In genomic region chr4:8373270-8373972, GRCh38 we compare ENCODE assay signal across 20 cellular contexts.
DNase-seq lines count a peak whose midpoint lies in the region; ATAC-seq, FAIRE-seq and TF ChIP-seq lines count a peak whose summit lies in the region.
"Had no signal": no experiment of that assay in that cellular context is flagged by ENCODE, and none has a peak within 500 bp of the region (broad histone marks: within the 10 kb centered on the region; RNA-seq: fewer than 3 reads in every experiment).

No MANE protein-coding gene starts in this region.

- WGBS in HepG2 (ENCODE audit: low lambda C conversion rate) = 96% methylated on average over 25 of the region's 32 CpGs
- WGBS in right lobe of liver (ENCODE audit: insufficient coverage, low coverage, low lambda C conversion rate, missing lambda C conversion rate) = 82% methylated on average over 10 of the region's 32 CpGs
- WGBS in GM12878 (ENCODE audit: insufficient coverage, insufficient replicate concordance, low lambda C conversion rate, missing lambda C conversion rate) = 90% methylated on average over 31 of the region's 32 CpGs
- no CpG with 5 or more reads among the region's 32 CpGs for WGBS in neuronal stem cell (ENCODE audit: extremely low coverage in 2 of 2, insufficient read length in 2 of 2, insufficient replicate concordance in 1 of 2), 2 donors
- WGBS in gastroesophageal sphincter (ENCODE audit: low coverage in 1 of 2), 2 donors = 89 to 90% methylated on average over 7 to 11 of the region's 32 CpGs

- H2BK5ac ChIP-seq in neuronal stem cell (ENCODE audit: low read length) = no peak overlapping the region

- TF ChIP-seq POLR2A in HepG2 (IDR thresholded peaks at IDR 0.05; ENCODE audit: insufficient read depth in 1 of 2, low read depth in 2 of 2, low read length in 2 of 2) (no peak), right lobe of liver (IDR thresholded peaks at IDR 0.05) (no peak), GM12878 (IDR thresholded peaks at IDR 0.05; ENCODE audit: low read depth, low read length) (no peak), gastroesophageal sphincter (IDR thresholded peaks at IDR 0.05) (no peak)

- H3K79me2 ChIP-seq in HepG2 (ENCODE audit: insufficient read depth, low read length) (no peaks in the 10 kb centered on the region), GM12878 (ENCODE audit: control insufficient read depth, insufficient read depth, low read length) (no peaks in the 10 kb centered on the region)

- H4K20me1 ChIP-seq in HepG2 (ENCODE audit: insufficient read depth, low read length) (no peaks in the 10 kb centered on the region), GM12878 (ENCODE audit: control insufficient read depth, insufficient read depth) (no peaks in the 10 kb centered on the region)

- no peak overlapping the region for H2BK120ac ChIP-seq in neuronal stem cell (ENCODE audit: low read depth, low read length)

- FAIRE-seq in HepG2 (lab: Jason Lieb, UNC) = no peak
- FAIRE-seq in GM12878 (lab: Jason Lieb, UNC) = no peak
- FAIRE-seq: A549, GM12892 had no signal

- TF ChIP-seq RAD21 in HepG2 (CRISPR knock-in tag; IDR thresholded peaks at IDR 0.05) = no peak
- TF ChIP-seq RAD21 in GM12878 (IDR thresholded peaks at IDR 0.05; ENCODE audit: insufficient read depth, low read depth, low read length) = no peak

- ATAC-seq in HepG2 = no peak
- ATAC-seq in right lobe of liver = no peak
- ATAC-seq in GM12878 = no peak
- no peak for ATAC-seq in left colon
- ATAC-seq in gastroesophageal sphincter = no peak
- ATAC-seq: A549; CD8-positive, alpha-beta T cell; GM23338 had no signal

- CTCF ChIA-PET in HepG2 (lab: Yijun Ruan, JAX; ENCODE audit: low intra/inter-chr PET ratio, low total read pairs) (no interaction called here), GM12878 (lab: Yijun Ruan, JAX) (no interaction called here)

- H2BK15ac ChIP-seq in neuronal stem cell (ENCODE audit: low read length) = no peak overlapping the region

- H3K36me3 ChIP-seq in HepG2 (replicated peaks in 1 of 2; ENCODE audit: control insufficient read depth in 1 of 2, insufficient read depth in 2 of 2, low read length in 2 of 2) (no peaks in the 10 kb centered on the region), right lobe of liver (no peaks in the 10 kb centered on the region), GM12878 (ENCODE audit: control insufficient read depth in 2 of 2, insufficient read depth in 2 of 2, low read length in 1 of 2) (no peaks in the 10 kb centered on the region), neuronal stem cell (replicated peaks in 1 of 2; ENCODE audit: control insufficient read depth in 2 of 2, insufficient read depth in 2 of 2, low read length in 2 of 2) (no peaks in the 10 kb centered on the region), gastroesophageal sphincter (peaks cover 0 to 93% of the 10 kb centered on the region in 2 donors)

- DNase-seq in HepG2 (ENCODE audit: low spot score) = no peak
- DNase-seq in right lobe of liver = no peak
- DNase-seq in GM12878 (ENCODE audit: low read depth, low spot score) = no peak
- DNase-seq in neuronal stem cell (ENCODE audit: low spot score) = no peak
- DNase-seq in LoVo (ENCODE audit: low spot score) = no peak
- DNase-seq in left colon = no peak
- DNase-seq: CD8-positive, alpha-beta T cell; Karpas-422; NCI-H1694; NCI-H2081 treated with DMSO at 0.1 percent for 48 hours; NCI-H446; NCI-H526 treated with DMSO at 0.1 percent for 48 hours; OCI-M1; SHP77 treated with DMSO at 0.1 percent for 48 hours; SW 1271 had no signal

- no peak overlapping the region for H3K9ac ChIP-seq in HepG2 (ENCODE audit: insufficient read depth, low read depth, low read length)
- H3K9ac ChIP-seq in GM12878 (ENCODE audit: control insufficient read depth, insufficient read depth, low read length) = no peak overlapping the region
- H3K9ac ChIP-seq in neuronal stem cell (ENCODE audit: low read depth, low read length, poor library complexity) = no peak overlapping the region

- RAD21 ChIA-PET in GM12878 (lab: Charles Lee; ENCODE audit: unreplicated experiment) = no interaction called here

- no peak overlapping the region for H3K4ac ChIP-seq in neuronal stem cell (ENCODE audit: low read length)

- H3K4me2 ChIP-seq in HepG2 (ENCODE audit: low read depth, low read length) = no peak overlapping the region
- no peak overlapping the region for H3K4me2 ChIP-seq in GM12878 (ENCODE audit: control insufficient read depth, insufficient read depth)
- no peak overlapping the region for H3K4me2 ChIP-seq in neuronal stem cell (ENCODE audit: insufficient read depth, low read length, poor library complexity, severe bottlenecking)
- H3K4me2 ChIP-seq: A549, GM23338 had no signal

- H3K4me1 ChIP-seq in HepG2 (ENCODE audit: insufficient read depth, low read length) (no peaks in the 10 kb centered on the region), right lobe of liver (no peaks in the 10 kb centered on the region), GM12878 (ENCODE audit: control insufficient read depth, insufficient read depth, low read length) (no peaks in the 10 kb centered on the region), neuronal stem cell (ENCODE audit: control insufficient read depth in 2 of 2, insufficient read depth in 1 of 2, low read depth in 1 of 2, low read length in 2 of 2) (peaks cover 0 to 2% of the 10 kb centered on the region in 2 donors), gastroesophageal sphincter (peaks cover 0 to 7% (median 0%) of the 10 kb centered on the region in 3 donors)
- H3K4me1 ChIP-seq: A549 had no signal

- no peak overlapping the region for H4K91ac ChIP-seq in neuronal stem cell (ENCODE audit: low read depth, low read length, poor library complexity)

- peak overlapping the region; percentile 20 for H3K18ac ChIP-seq in neuronal stem cell (ENCODE audit: low read length)

- H2AFZ ChIP-seq in HepG2 (ENCODE audit: low read length) = no peak overlapping the region
- H2AFZ ChIP-seq in GM12878 (ENCODE audit: control insufficient read depth, low read depth, low read length) = no peak overlapping the region
- no peak overlapping the region for H2AFZ ChIP-seq in neuronal stem cell (ENCODE audit: low read length)
- H2AFZ ChIP-seq: GM23338 had no signal

- TF ChIP-seq EP300 in HepG2 (IDR thresholded peaks at IDR 0.05; ENCODE audit: low read depth in 2 of 2, low read length in 2 of 2) = no peak
- no peak for TF ChIP-seq EP300 in HepG2 (CRISPR knock-in tag; IDR thresholded peaks at IDR 0.05; ENCODE audit: borderline replicate concordance)
- TF ChIP-seq EP300 in GM12878 (IDR thresholded peaks at IDR 0.05; ENCODE audit: borderline replicate concordance in 1 of 2, control insufficient read depth in 1 of 2, low read depth in 2 of 2, low read length in 2 of 2) = no peak
- TF ChIP-seq EP300 in gastroesophageal sphincter (IDR thresholded peaks at IDR 0.05) = no peak

- H3K9me3 ChIP-seq in HepG2 (ENCODE audit: low read length) (no peaks in the 10 kb centered on the region), right lobe of liver (no peaks in the 10 kb centered on the region), GM12878 (replicated peaks; ENCODE audit: control insufficient read depth, insufficient read depth, low read length) (no peaks in the 10 kb centered on the region), neuronal stem cell (replicated peaks in 1 of 2; ENCODE audit: control insufficient read depth in 2 of 2, insufficient read depth in 1 of 2, low read depth in 1 of 2, low read length in 2 of 2) (no peaks in the 10 kb centered on the region), gastroesophageal sphincter (no peaks in the 10 kb centered on the region)
- H3K9me3 ChIP-seq: A549 had no signal

- no peaks in the 10 kb centered on the region for H3K27me3 ChIP-seq in HepG2 (ENCODE audit: control insufficient read depth in 1 of 2, insufficient read depth in 2 of 2, low read length in 2 of 2)
- no peaks in the 10 kb centered on the region for H3K27me3 ChIP-seq in right lobe of liver
- H3K27me3 ChIP-seq in GM12878 (replicated peaks in 1 of 2; ENCODE audit: control insufficient read depth in 2 of 2, insufficient read depth in 2 of 2, low read length in 1 of 2) = no peaks in the 10 kb centered on the region
- H3K27me3 ChIP-seq in neuronal stem cell (ENCODE audit: control insufficient read depth in 3 of 3, insufficient read depth in 3 of 3, low read depth in 1 of 3, low read length in 3 of 3) = no peaks in the 10 kb centered on the region
- no peaks in the 10 kb centered on the region for H3K27me3 ChIP-seq in gastroesophageal sphincter

- H3K23ac ChIP-seq in neuronal stem cell (ENCODE audit: low read depth, low read length, poor library complexity) = peak overlapping the region; percentile 60

- intact Hi-C loops in HepG2 (cut with micrococcal nuclease; ENCODE audit: unreplicated experiment) = no loop called here
- intact Hi-C loops in right lobe of liver (cut with DNase I) = no loop called here
- intact Hi-C loops in GM12878 (cut with micrococcal nuclease; ENCODE audit: unreplicated experiment) = no loop called here
- intact Hi-C loops in left colon (cut with DNase I, micrococcal nuclease) = no loop called here

- H3K27ac ChIP-seq in HepG2 (ENCODE audit: extremely low read length, insufficient read depth, low read length) (no peak overlapping the region), right lobe of liver (no peak overlapping the region), GM12878 (ENCODE audit: control insufficient read depth, insufficient read depth) (no peak overlapping the region), neuronal stem cell (replicated peaks; ENCODE audit: low read length) (no peak overlapping the region), gastroesophageal sphincter (no peak overlapping the region)
- H3K27ac ChIP-seq: A549, SK-N-MC had no signal

- SMC1A ChIA-PET in GM12878 (lab: Charles Lee; ENCODE audit: uncharacterized antibody, unreplicated experiment) = no interaction called here

- H3K4me3 ChIP-seq in HepG2 (replicated peaks in 1 of 3; ENCODE audit: insufficient read depth in 1 of 3, low read depth in 2 of 3, low read length in 3 of 3) (no peak overlapping the region), right lobe of liver (no peak overlapping the region), GM12878 (no peak overlapping the region), neuronal stem cell (ENCODE audit: low read length in 2 of 2) (no peak overlapping the region), gastroesophageal sphincter (no peak overlapping the region)
- H3K4me3 ChIP-seq: A549, GM23338, SK-N-MC had no signal

- H3K14ac ChIP-seq in neuronal stem cell (ENCODE audit: low read length) = peak overlapping the region; percentile 63

- no TSS peak for BruUV-seq in HepG2 (replicated peaks; lab: Mats Ljungman, UMichigan)
- no TSS peak for BruUV-seq in GM12878 (replicated peaks; lab: Mats Ljungman, UMichigan)

- H2AK5ac ChIP-seq in neuronal stem cell (ENCODE audit: low read depth, low read length) = no peak overlapping the region

- H3K79me1 ChIP-seq in neuronal stem cell (ENCODE audit: low read depth, low read length) = peaks cover 2% of the 10 kb centered on the region

- peak overlapping the region; percentile 93 for H4K8ac ChIP-seq in neuronal stem cell (ENCODE audit: low read depth, low read length)

- no peak for TF ChIP-seq CTCF in HepG2 (CRISPR knock-in tag; IDR thresholded peaks at IDR 0.05)
- TF ChIP-seq CTCF in right lobe of liver (IDR thresholded peaks at IDR 0.05) = no peak
- no peak for TF ChIP-seq CTCF in GM12878 (IDR thresholded peaks at IDR 0.05 in 2 of 3, conservative IDR thresholded peaks at IDR 0.05 in 1 of 3; ENCODE audit: control insufficient read depth in 2 of 3, extremely low read depth in 1 of 3, insufficient read depth in 1 of 3, low read depth in 3 of 3, low read length in 3 of 3)
- TF ChIP-seq CTCF in gastroesophageal sphincter (IDR thresholded peaks at IDR 0.05) = no peak

- in situ Hi-C loops in HepG2 (cut with HindIII; ENCODE audit: extremely low pct_ligation_motif_present, low pct_unique_long_range_greater_than_20kb) (no loop called here), GM12878 (cut with MboI) (no loop called here)

- peak overlapping the region; percentile 63 for H2BK12ac ChIP-seq in neuronal stem cell (ENCODE audit: low read length)

- POLR2A ChIA-PET in HepG2 (lab: Yijun Ruan, JAX) = no interaction called here
- POLR2A ChIA-PET in GM12878 (lab: Charles Lee) = no interaction called here

Comparison
In these comparisons a context has a peak if more than half of its experiments do, and no peak if none do; other contexts are left out.
1. Of the 75 proteins assayed by ChIP-seq in both HepG2 and GM12878: peak only in HepG2: none; only in GM12878: BCL3; in both: none; in neither: 74.